Comparison of ENCODE assay signal across 18 cellular contexts in genomic region chr2:118942012-118942411, GRCh38. TPM values are rescaled to one million over a fixed set of nuclear protein-coding genes. Genes with fewer than 3 reads are reported as not detected.
"Had no signal": no experiment of that assay in that cellular context is flagged by ENCODE, and none has a peak within 500 bp of the region (broad histone marks: within the 10 kb centered on the region; RNA-seq: fewer than 3 reads in every experiment).

MARCO (plus strand) TSS chr2:118942194; CDS start chr2:118942301, 107 bp downstream.

- H3K27ac ChIP-seq: brain microvascular endothelial cell had no signal

- H3K4me1 Mint-ChIP-seq: activated naive CD4-positive, alpha-beta T cell treated with anti-CD3 and anti-CD28 coated beads, Interleukin-2, amount 10 ng/mL, durations not matched to agents 7 days and 5 days; nephron progenitor cell had no signal

- H3K36me3 Mint-ChIP-seq: activated naive CD4-positive, alpha-beta T cell treated with anti-CD3 and anti-CD28 coated beads, Interleukin-2, amount 10 ng/mL, durations not matched to agents 7 days and 5 days; stimulated activated memory B cell treated with anti-CD40 and anti-IgM and Interleukin-4, amounts not matched to agents 10 μg/mL and 1 μg/mL and 100 μg/mL, for 72 hours had no signal

- H3K4me3 ChIP-seq: smooth muscle cell had no signal

- H3K9me3 Mint-ChIP-seq: activated naive CD4-positive, alpha-beta T cell treated with anti-CD3 and anti-CD28 coated beads, Interleukin-2, amount 10 ng/mL, durations not matched to agents 7 days and 5 days; activated T-helper 2 cell treated with anti-CD3 and anti-CD28 coated beads, Interferon-gamma antibody, Interleukin-2, Interleukin-4, amounts not matched to agents 10 μg/mL and 5 μg/mL and 100 μg/mL, durations not matched to agents 14 hours and 24 hours and 36 hours; nephron progenitor cell; stimulated activated memory B cell treated with anti-CD40 and anti-IgM and Interleukin-4, amounts not matched to agents 10 μg/mL and 1 μg/mL and 100 μg/mL, for 72 hours had no signal

- H3K27me3 ChIP-seq: brain microvascular endothelial cell had no signal

- H3K36me3 ChIP-seq: brain microvascular endothelial cell had no signal

- H3K4me2 ChIP-seq: smooth muscle cell had no signal

- H3K27me3 Mint-ChIP-seq: activated naive CD4-positive, alpha-beta T cell treated with anti-CD3 and anti-CD28 coated beads, Interleukin-2, amount 10 ng/mL, durations not matched to agents 7 days and 5 days had no signal

- H3K27ac Mint-ChIP-seq: activated naive CD4-positive, alpha-beta T cell treated with anti-CD3 and anti-CD28 coated beads, Interleukin-2, amount 10 ng/mL, durations not matched to agents 7 days and 5 days; activated T-helper 2 cell treated with anti-CD3 and anti-CD28 coated beads, Interferon-gamma antibody, Interleukin-2, Interleukin-4, amounts not matched to agents 10 μg/mL and 5 μg/mL and 100 μg/mL, durations not matched to agents 14 hours and 24 hours and 36 hours; nephron progenitor cell; stimulated activated memory B cell treated with anti-CD40 and anti-IgM and Interleukin-4, amounts not matched to agents 10 μg/mL and 1 μg/mL and 100 μg/mL, for 72 hours had no signal

- DNase-seq: activated CD4-positive, alpha-beta T cell treated with anti-CD3 and anti-CD28 coated beads, Interleukin-2, amount 50 U/mL, for 1 hour; activated naive CD4-positive, alpha-beta T cell treated with anti-CD3 and anti-CD28 coated beads, Interleukin-2, amount 10 ng/mL, durations not matched to agents 7 days and 5 days; amygdala; brain microvascular endothelial cell; cerebellar nuclear complex; dermis blood vessel endothelial cell; nephron progenitor cell; stimulated activated CD4-positive, alpha-beta T cell treated with anti-CD3 and anti-CD28 coated beads, Interleukin-1b, Interleukin-23, amount 100 ng/mL, for 48 hours had no signal

- H3K4me3 Mint-ChIP-seq: activated naive CD4-positive, alpha-beta T cell treated with anti-CD3 and anti-CD28 coated beads, Interleukin-2, amount 10 ng/mL, durations not matched to agents 7 days and 5 days; nephron progenitor cell; stimulated activated memory B cell treated with anti-CD40 and anti-IgM and Interleukin-4, amounts not matched to agents 10 μg/mL and 1 μg/mL and 100 μg/mL, for 72 hours had no signal

- FAIRE-seq: keratinocyte, TTC549 had no signal

RNA-seq across cellular contexts. Expression of gene MARCO, which starts in this region (rescaled TPM):
- total RNA-seq: activated CD8-positive, alpha-beta memory T cell treated with anti-CD3 and anti-CD28 coated beads for 36 hours; activated T-helper 2 cell treated with anti-CD3 and anti-CD28 coated beads, Interferon-gamma antibody, Interleukin-2, Interleukin-4, amounts not matched to agents 10 μg/mL and 5 μg/mL and 100 μg/mL, durations not matched to agents 14 hours and 24 hours and 36 hours; dermis blood vessel endothelial cell; epithelial cell of proximal tubule; osteocyte; renal cortical epithelial cell; smooth muscle cell; T-helper 1 cell treated with Interleukin-12 subunit alpha and Interleukin-12 subunit beta and Interleukin-4 antibody, amounts not matched to agents 30 ng/mL and 1 ng/mL, for 36 hours had no signal
- polyA plus RNA-seq: smooth muscle cell had no signal
